1 cellular context compared by ENCODE assay signal in the genomic region with DNA sequence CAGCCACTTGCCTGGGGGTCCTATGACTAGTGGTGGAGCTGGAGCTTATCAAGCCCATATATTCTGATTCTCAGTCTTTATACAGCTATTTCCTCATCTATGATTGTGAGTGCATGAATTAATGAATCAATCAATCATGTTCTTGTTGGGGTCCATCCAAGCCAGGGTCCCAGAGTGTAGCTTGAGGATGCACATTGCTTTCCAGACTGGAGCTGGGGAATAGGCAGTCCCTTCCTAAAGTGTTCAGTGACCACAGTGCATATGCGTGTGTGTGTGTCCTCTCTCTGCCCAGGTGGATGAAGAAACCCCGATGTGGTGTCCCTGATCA.
TF ChIP-seq lines count a peak whose summit lies in the region.

No MANE protein-coding gene starts in this region.

TF ChIP-seq in WTC11, 78 proteins besides CTCF, POLR2A, EP300 and RAD21 (continued from another document):
- TF ChIP-seq, protein P1, sequence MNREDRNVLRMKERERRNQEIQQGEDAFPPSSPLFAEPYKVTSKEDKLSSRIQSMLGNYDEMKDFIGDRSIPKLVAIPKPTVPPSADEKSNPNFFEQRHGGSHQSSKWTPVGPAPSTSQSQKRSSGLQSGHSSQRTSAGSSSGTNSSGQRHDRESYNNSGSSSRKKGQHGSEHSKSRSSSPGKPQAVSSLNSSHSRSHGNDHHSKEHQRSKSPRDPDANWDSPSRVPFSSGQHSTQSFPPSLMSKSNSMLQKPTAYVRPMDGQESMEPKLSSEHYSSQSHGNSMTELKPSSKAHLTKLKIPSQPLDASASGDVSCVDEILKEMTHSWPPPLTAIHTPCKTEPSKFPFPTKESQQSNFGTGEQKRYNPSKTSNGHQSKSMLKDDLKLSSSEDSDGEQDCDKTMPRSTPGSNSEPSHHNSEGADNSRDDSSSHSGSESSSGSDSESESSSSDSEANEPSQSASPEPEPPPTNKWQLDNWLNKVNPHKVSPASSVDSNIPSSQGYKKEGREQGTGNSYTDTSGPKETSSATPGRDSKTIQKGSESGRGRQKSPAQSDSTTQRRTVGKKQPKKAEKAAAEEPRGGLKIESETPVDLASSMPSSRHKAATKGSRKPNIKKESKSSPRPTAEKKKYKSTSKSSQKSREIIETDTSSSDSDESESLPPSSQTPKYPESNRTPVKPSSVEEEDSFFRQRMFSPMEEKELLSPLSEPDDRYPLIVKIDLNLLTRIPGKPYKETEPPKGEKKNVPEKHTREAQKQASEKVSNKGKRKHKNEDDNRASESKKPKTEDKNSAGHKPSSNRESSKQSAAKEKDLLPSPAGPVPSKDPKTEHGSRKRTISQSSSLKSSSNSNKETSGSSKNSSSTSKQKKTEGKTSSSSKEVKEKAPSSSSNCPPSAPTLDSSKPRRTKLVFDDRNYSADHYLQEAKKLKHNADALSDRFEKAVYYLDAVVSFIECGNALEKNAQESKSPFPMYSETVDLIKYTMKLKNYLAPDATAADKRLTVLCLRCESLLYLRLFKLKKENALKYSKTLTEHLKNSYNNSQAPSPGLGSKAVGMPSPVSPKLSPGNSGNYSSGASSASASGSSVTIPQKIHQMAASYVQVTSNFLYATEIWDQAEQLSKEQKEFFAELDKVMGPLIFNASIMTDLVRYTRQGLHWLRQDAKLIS (CRISPR knock-in tag; IDR thresholded peaks at IDR 0.05; ENCODE audit: borderline replicate concordance): no peak
- TF ChIP-seq, protein P2, sequence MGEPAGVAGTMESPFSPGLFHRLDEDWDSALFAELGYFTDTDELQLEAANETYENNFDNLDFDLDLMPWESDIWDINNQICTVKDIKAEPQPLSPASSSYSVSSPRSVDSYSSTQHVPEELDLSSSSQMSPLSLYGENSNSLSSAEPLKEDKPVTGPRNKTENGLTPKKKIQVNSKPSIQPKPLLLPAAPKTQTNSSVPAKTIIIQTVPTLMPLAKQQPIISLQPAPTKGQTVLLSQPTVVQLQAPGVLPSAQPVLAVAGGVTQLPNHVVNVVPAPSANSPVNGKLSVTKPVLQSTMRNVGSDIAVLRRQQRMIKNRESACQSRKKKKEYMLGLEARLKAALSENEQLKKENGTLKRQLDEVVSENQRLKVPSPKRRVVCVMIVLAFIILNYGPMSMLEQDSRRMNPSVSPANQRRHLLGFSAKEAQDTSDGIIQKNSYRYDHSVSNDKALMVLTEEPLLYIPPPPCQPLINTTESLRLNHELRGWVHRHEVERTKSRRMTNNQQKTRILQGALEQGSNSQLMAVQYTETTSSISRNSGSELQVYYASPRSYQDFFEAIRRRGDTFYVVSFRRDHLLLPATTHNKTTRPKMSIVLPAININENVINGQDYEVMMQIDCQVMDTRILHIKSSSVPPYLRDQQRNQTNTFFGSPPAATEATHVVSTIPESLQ (CRISPR knock-in tag; IDR thresholded peaks at IDR 0.05): no peak
- TF ChIP-seq RORB (CRISPR knock-in tag; IDR thresholded peaks at IDR 0.05) (no peak), PRRX2 (CRISPR knock-in tag; IDR thresholded peaks at IDR 0.05) (no peak), NFE2L1 (CRISPR knock-in tag; IDR thresholded peaks at IDR 0.05) (no peak)
